In the genomic region with DNA sequence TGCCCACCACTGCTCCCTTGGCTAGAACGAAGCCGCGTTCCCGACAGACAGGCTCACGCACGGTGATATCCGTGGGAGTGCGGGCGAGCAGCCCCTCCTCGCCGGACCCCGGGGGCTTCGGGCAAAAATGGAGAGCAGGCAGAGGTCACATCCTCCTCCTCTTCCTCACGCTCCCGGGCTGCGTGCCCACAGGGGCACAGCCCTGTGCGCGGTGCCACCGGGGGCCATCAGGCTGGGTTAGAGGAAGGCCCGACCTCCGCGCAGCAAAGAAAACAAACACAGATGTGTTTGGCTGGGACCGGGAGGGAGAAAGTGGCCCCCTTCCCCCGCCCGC, we compare ENCODE assay signal across 7 cellular contexts. TPM values are rescaled to one million over a fixed set of nuclear protein-coding genes. Genes with fewer than 3 reads are reported as not detected.
DNase-seq lines count a peak whose midpoint lies in the region; ATAC-seq and TF ChIP-seq lines count a peak whose summit lies in the region.

No MANE protein-coding gene starts in this region.

- H3K36me3 Mint-ChIP-seq in WTC11, result peaks cover 3% of the 10 kb centered on the region; the same call in 1 of the 2 replicates

- peak overlapping the region; percentile 59 for H3K4me3 Mint-ChIP-seq in WTC11
- H3K4me3 Mint-ChIP-seq in stimulated activated naive CD8-positive, alpha-beta T cell treated with anti-CD3 and anti-CD28 coated beads, Interleukin-15, amount 100 ng/mL, for 72 hours, result peak overlapping the region; percentile 83 to 84

- peaks cover 82% of the 10 kb centered on the region for H3K27me3 ChIP-seq in H7 (ENCODE audit: control insufficient read depth, insufficient read depth, low read length)

- CTCF ChIA-PET in WTC11 (lab: Charles Lee), result interaction anchor here (1.9 to 4.4 kb wide), 3 partner anchors 17 to 142 kb away, joined by 8 to 23 read pairs (median 8); no protein-coding TSS in a partner anchor

- no peaks in the 10 kb centered on the region for H3K9me3 Mint-ChIP-seq in WTC11
- H3K9me3 Mint-ChIP-seq in stimulated activated naive CD8-positive, alpha-beta T cell treated with anti-CD3 and anti-CD28 coated beads, Interleukin-15, amount 100 ng/mL, for 72 hours, result no peaks in the 10 kb centered on the region

- H3K36me3 ChIP-seq in H7 (replicated peaks; ENCODE audit: control insufficient read depth, insufficient read depth, low read length), result no peaks in the 10 kb centered on the region

- TF ChIP-seq CTCF in WTC11 (IDR thresholded peaks at IDR 0.05), result no peak

- H3K4me3 ChIP-seq in H7 (ENCODE audit: insufficient read depth, low read depth, low read length) (peak overlapping the region; percentile 44), iPS-18c (ENCODE audit: insufficient read depth, low read depth, low read length) (peak overlapping the region; percentile 65; the same call in 1 of the 2 replicates)

- H3K27me3 Mint-ChIP-seq in WTC11 (ENCODE audit: low read depth), result peaks cover 44% of the 10 kb centered on the region
- H3K27me3 Mint-ChIP-seq in stimulated activated naive CD8-positive, alpha-beta T cell treated with anti-CD3 and anti-CD28 coated beads, Interleukin-15, amount 100 ng/mL, for 72 hours, result peaks cover 58% of the 10 kb centered on the region

- in situ Hi-C loops in KBM-7 (cut with MboI; ENCODE audit: low pct_unique_long_range_greater_than_20kb, low sequenced_read_pairs), result no loop called here

- ATAC-seq in WTC11 (no peak), HG02759 (IDR thresholded peaks at IDR 0.05; ENCODE audit: unreplicated experiment) (no peak), GM19035 (IDR thresholded peaks at IDR 0.05; ENCODE audit: unreplicated experiment) (no peak)
- no peak for ATAC-seq in stimulated activated naive CD8-positive, alpha-beta T cell treated with anti-CD3 and anti-CD28 coated beads, Interleukin-15, amount 100 ng/mL, for 72 hours

- no peak overlapping the region for H3K27ac Mint-ChIP-seq in WTC11
- H3K27ac Mint-ChIP-seq in stimulated activated naive CD8-positive, alpha-beta T cell treated with anti-CD3 and anti-CD28 coated beads, Interleukin-15, amount 100 ng/mL, for 72 hours, result no peak overlapping the region

- DNase-seq in H7 (no peak), WTC11 (ENCODE audit: low spot score) (no peak), KBM-7 (no peak)
- peak in 1 of 2 donors; percentile 15 for DNase-seq in stimulated activated naive CD8-positive, alpha-beta T cell treated with anti-CD3 and anti-CD28 coated beads, Interleukin-15, amount 100 ng/mL, for 72 hours

- H3K4me1 Mint-ChIP-seq in WTC11, result peaks cover 34% of the 10 kb centered on the region
- peaks cover 9% of the 10 kb centered on the region for H3K4me1 Mint-ChIP-seq in stimulated activated naive CD8-positive, alpha-beta T cell treated with anti-CD3 and anti-CD28 coated beads, Interleukin-15, amount 100 ng/mL, for 72 hours

- POLR2A ChIA-PET in WTC11 (lab: Charles Lee), result no interaction called here

- H3K9me3 ChIP-seq in iPS-18c (ENCODE audit: control insufficient read depth, insufficient read depth, low read length), result peaks cover 4% of the 10 kb centered on the region

TF ChIP-seq in WTC11, 78 proteins besides CTCF, POLR2A, EP300 and RAD21:
- TF ChIP-seq ZNF317 (CRISPR knock-in tag; IDR thresholded peaks at IDR 0.05; ENCODE audit: borderline replicate concordance, low read depth) (no peak), FOXJ3 (CRISPR knock-in tag; IDR thresholded peaks at IDR 0.05; ENCODE audit: borderline replicate concordance) (no peak), ELF4 (CRISPR knock-in tag; IDR thresholded peaks at IDR 0.05; ENCODE audit: low read depth) (no peak), TP53 (CRISPR knock-in tag; IDR thresholded peaks at IDR 0.05) (no peak), ZBTB21 (CRISPR knock-in tag; IDR thresholded peaks at IDR 0.05; ENCODE audit: borderline replicate concordance) (no peak)
- TF ChIP-seq, protein P1, sequence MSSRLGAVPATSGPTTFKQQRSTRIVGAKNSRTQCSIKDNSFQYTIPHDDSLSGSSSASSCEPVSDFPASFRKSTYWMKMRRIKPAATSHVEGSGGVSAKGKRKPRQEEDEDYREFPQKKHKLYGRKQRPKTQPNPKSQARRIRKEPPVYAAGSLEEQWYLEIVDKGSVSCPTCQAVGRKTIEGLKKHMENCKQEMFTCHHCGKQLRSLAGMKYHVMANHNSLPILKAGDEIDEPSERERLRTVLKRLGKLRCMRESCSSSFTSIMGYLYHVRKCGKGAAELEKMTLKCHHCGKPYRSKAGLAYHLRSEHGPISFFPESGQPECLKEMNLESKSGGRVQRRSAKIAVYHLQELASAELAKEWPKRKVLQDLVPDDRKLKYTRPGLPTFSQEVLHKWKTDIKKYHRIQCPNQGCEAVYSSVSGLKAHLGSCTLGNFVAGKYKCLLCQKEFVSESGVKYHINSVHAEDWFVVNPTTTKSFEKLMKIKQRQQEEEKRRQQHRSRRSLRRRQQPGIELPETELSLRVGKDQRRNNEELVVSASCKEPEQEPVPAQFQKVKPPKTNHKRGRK (CRISPR knock-in tag; IDR thresholded peaks at IDR 0.05; ENCODE audit: borderline replicate concordance), result no peak
- TF ChIP-seq, protein P2, sequence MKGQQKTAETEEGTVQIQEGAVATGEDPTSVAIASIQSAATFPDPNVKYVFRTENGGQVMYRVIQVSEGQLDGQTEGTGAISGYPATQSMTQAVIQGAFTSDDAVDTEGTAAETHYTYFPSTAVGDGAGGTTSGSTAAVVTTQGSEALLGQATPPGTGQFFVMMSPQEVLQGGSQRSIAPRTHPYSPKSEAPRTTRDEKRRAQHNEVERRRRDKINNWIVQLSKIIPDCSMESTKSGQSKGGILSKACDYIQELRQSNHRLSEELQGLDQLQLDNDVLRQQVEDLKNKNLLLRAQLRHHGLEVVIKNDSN (CRISPR knock-in tag; IDR thresholded peaks at IDR 0.05), result no peak

RNA-seq across cellular contexts. Expression of a gene that starts 0.5 kb away (rescaled TPM):
- total RNA-seq in H7 (2014; rRNA removed; shearing (Covaris generic)), result 8.9 and 19.1 TPM in 2 replicates
- 3.0 to 5.5 TPM (median 3.1 TPM) in 3 replicates for total RNA-seq in WTC11 (2021)

RNA-seq across cellular contexts. Expression of a gene that starts 55.3 kb away (rescaled TPM):
- total RNA-seq in H7 (2014; rRNA removed; shearing (Covaris generic)), result 13.3 and 33.6 TPM in 2 replicates
- 5.9 to 7.5 TPM (median 5.9 TPM) in 3 replicates for total RNA-seq in WTC11 (2021)
